In the genomic region with DNA sequence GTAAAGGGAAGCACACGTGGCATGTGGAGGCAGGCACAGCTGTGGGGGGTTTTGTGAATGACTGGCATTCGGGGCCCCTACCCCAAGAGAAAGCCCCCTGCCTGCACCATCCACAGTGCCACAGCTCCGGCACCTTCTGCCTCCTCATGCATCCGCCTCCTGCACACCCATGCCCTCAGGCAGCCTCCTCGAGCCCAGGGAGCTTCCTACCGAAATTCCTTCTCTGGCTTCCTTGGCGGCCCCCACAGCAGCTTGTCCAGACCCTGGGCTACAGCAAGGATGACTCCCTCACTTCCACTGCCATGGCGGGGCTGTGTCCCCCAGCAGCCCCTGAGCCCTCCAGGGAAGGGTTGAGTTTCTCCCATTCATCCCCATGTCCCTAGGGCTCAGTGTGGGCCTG, we compare ENCODE assay signal across 21 cellular contexts.
A peak's percentile ranks its signal among the peaks of the same experiment; 100 is the strongest.
DNase-seq lines count a peak whose midpoint lies in the region; ATAC-seq, FAIRE-seq and TF ChIP-seq lines count a peak whose summit lies in the region.
"Had no signal": no experiment of that assay in that cellular context is flagged by ENCODE, and none has a peak within 500 bp of the region (broad histone marks: within the 10 kb centered on the region; RNA-seq: fewer than 3 reads in every experiment).

No MANE protein-coding gene starts in this region.

- no peak overlapping the region for H4K5ac ChIP-seq in H1 (ENCODE audit: insufficient read length, low read depth, low read length)

- no peak for TF ChIP-seq RAD21 in H1 (IDR thresholded peaks at IDR 0.05 in 1 of 2, conservative IDR thresholded peaks at IDR 0.05 in 1 of 2; ENCODE audit: low read depth in 2 of 2, low read length in 2 of 2)

- no peak overlapping the region for H3K9ac ChIP-seq in H1 (replicated peaks in 1 of 4; ENCODE audit: extremely low read depth in 1 of 4, low read depth in 3 of 4, low read length in 3 of 4)
- H3K9ac ChIP-seq: BLaER1 treated with 17β-estradiol and CSF1 and Interleukin-3, amounts not matched to agents 10 nM and 100 nM had no signal

- H2BK12ac ChIP-seq in H1 (ENCODE audit: low read depth, low read length): no peak overlapping the region

- no peaks in the 10 kb centered on the region for H3K23me2 ChIP-seq in H1 (ENCODE audit: low read depth, low read length)

- POLR2A ChIA-PET in H1 (lab: Charles Lee; ENCODE audit: partially characterized antibody): no interaction called here

- no peak overlapping the region for H3K14ac ChIP-seq in H1 (ENCODE audit: insufficient read length)

- H3K27me3 ChIP-seq in right cardiac atrium (ENCODE audit: control insufficient read depth, insufficient read depth) (no peaks in the 10 kb centered on the region), H1 (replicated peaks in 1 of 4; ENCODE audit: control insufficient read depth in 3 of 4, extremely low read depth in 1 of 4, insufficient read depth in 3 of 4, low read length in 3 of 4) (no peaks in the 10 kb centered on the region)
- H3K27me3 ChIP-seq: BE2C had no signal

- no peak overlapping the region for H3K23ac ChIP-seq in H1 (ENCODE audit: insufficient read length)

- H3K56ac ChIP-seq in H1 (replicated peaks; ENCODE audit: insufficient read length, low read depth, low read length): no peak overlapping the region

- no peak for ATAC-seq in right cardiac atrium
- no peak for ATAC-seq in Right ventricle myocardium superior (ENCODE audit: poor library complexity)
- ATAC-seq in HG03159 (IDR thresholded peaks at IDR 0.05; ENCODE audit: unreplicated experiment): no peak
- ATAC-seq: A549 had no signal

- peak overlapping the region; percentile 63 for H4K8ac ChIP-seq in H1 (ENCODE audit: extremely low read depth, insufficient read depth, low read length)

- intact Hi-C loops in right cardiac atrium (cut with DNase I): no loop called here
- intact Hi-C loops in Right ventricle myocardium superior (cut with DNase I): no loop called here
- intact Hi-C loops in posterior vena cava (cut with DNase I): no loop called here

- H3K27ac ChIP-seq in right cardiac atrium (ENCODE audit: low read length): no peak overlapping the region
- H3K27ac ChIP-seq in H1 (ENCODE audit: low read depth, low read length): no peak overlapping the region
- H3K27ac ChIP-seq: A549; BLaER1 treated with 17β-estradiol and CSF1 and Interleukin-3, amounts not matched to agents 10 nM and 100 nM had no signal

- H3K18ac ChIP-seq in H1 (ENCODE audit: extremely low read depth, low read length): no peak overlapping the region

- H3K4me2 ChIP-seq in H1 (ENCODE audit: insufficient read depth in 1 of 2, low read depth in 2 of 2, low read length in 2 of 2): no peak overlapping the region
- H3K4me2 ChIP-seq: A549 had no signal

- no peak overlapping the region for H2AFZ ChIP-seq in H1 (ENCODE audit: low read length)

- no peak overlapping the region for H2BK5ac ChIP-seq in H1 (ENCODE audit: low read depth, low read length)

- H3K9me3 ChIP-seq in right cardiac atrium (ENCODE audit: control insufficient read depth, low read length) (no peaks in the 10 kb centered on the region), H1 (ENCODE audit: insufficient read depth in 2 of 2, low read depth in 1 of 2, low read length in 1 of 2) (no peaks in the 10 kb centered on the region)
- H3K9me3 ChIP-seq: A549; BE2C; BLaER1 treated with 17β-estradiol and CSF1 and Interleukin-3, amounts not matched to agents 10 nM and 100 nM had no signal

- H3K79me1 ChIP-seq in H1 (ENCODE audit: low read depth, low read length): no peaks in the 10 kb centered on the region

- H2BK15ac ChIP-seq in H1 (ENCODE audit: low read length): no peak overlapping the region

- H3K4ac ChIP-seq in H1 (replicated peaks; ENCODE audit: insufficient read length, low read depth, low read length): no peak overlapping the region

- no peaks in the 10 kb centered on the region for H3K4me1 ChIP-seq in right cardiac atrium (ENCODE audit: control insufficient read depth, insufficient read depth, low read length)
- peaks cover 2 to 14% (median 7%) of the 10 kb centered on the region in 4 experiments; a peak in 5 of 7 replicates for H3K4me1 ChIP-seq in H1 (replicated peaks in 1 of 4; ENCODE audit: control insufficient read depth in 3 of 4, insufficient read depth in 4 of 4, low read length in 3 of 4)
- H3K4me1 ChIP-seq: A549, BE2C had no signal

- no peak overlapping the region for H2AK5ac ChIP-seq in H1 (ENCODE audit: low read depth, low read length)

- TF ChIP-seq CTCF in H1 (IDR thresholded peaks at IDR 0.05; ENCODE audit: control extremely low read depth in 1 of 3, insufficient read depth in 1 of 3, low read depth in 1 of 3, low read length in 3 of 3): no peak

- no peak overlapping the region for H4K91ac ChIP-seq in H1 (replicated peaks; ENCODE audit: insufficient read length, low read length)

- H3K4me3 ChIP-seq in right cardiac atrium (ENCODE audit: low read length): no peak overlapping the region
- H3K4me3 ChIP-seq in H1 (ENCODE audit: extremely low read depth in 1 of 4, insufficient read depth in 2 of 4, low read depth in 3 of 4, low read length in 4 of 4): no peak overlapping the region
- H3K4me3 ChIP-seq: A549; BLaER1 treated with 17β-estradiol and CSF1 and Interleukin-3, amounts not matched to agents 10 nM and 100 nM had no signal

- CTCF ChIA-PET in H1 (lab: Charles Lee; ENCODE audit: partially characterized antibody): interaction anchor here (1.0 to 1.7 kb wide), 5 partner anchors 9 to 177 kb away, joined by 3 read pairs; no protein-coding TSS in a partner anchor

- DNase-seq in right cardiac atrium: peak in 2 of 3 donors; percentile 14 to 34
- DNase-seq in Right ventricle myocardium superior: no peak
- DNase-seq in H1 (ENCODE audit: low read depth in 1 of 2, low spot score in 2 of 2): no peak
- peak; percentile 77 for DNase-seq in posterior vena cava (ENCODE audit: low spot score)
- DNase-seq in activated gamma-delta T cell treated with Interleukin-2 at 50 U/mL for 16 hours: no peak
- DNase-seq: 8988T; ACHN; AML-193; BE2C; CD4-positive, alpha-beta T cell; CD8-positive, alpha-beta memory T cell; DMS53; DMS79 treated with DMSO at 0.1 percent for 48 hours; GOT3; HCEC 1CT had no signal

- WGBS in right cardiac atrium: 55% methylated on average over 8 of the region's 8 CpGs
- WGBS in H1 (ENCODE audit: extremely low coverage in 1 of 2, insufficient coverage in 1 of 2, insufficient read length in 1 of 2, insufficient replicate concordance in 2 of 2, low coverage in 1 of 2, low lambda C conversion rate in 2 of 2, missing lambda C conversion rate in 1 of 2), 2 experiments: 83% methylated on average over 8 of the region's 8 CpGs; no CpG with 5 or more reads in 1 of the 2 experiments

- H3K36me3 ChIP-seq in H1 (ENCODE audit: control insufficient read depth in 2 of 4, insufficient read depth in 4 of 4, low read length in 3 of 4): no peaks in the 10 kb centered on the region
- H3K36me3 ChIP-seq: BE2C; BLaER1 treated with 17β-estradiol and CSF1 and Interleukin-3, amounts not matched to agents 10 nM and 100 nM had no signal

- no peak for TF ChIP-seq EP300 in H1 (IDR thresholded peaks at IDR 0.05; ENCODE audit: borderline replicate concordance in 1 of 2, low read depth in 2 of 2, low read length in 2 of 2)

- no peaks in the 10 kb centered on the region for H3K79me2 ChIP-seq in H1 (ENCODE audit: control insufficient read depth in 1 of 2, insufficient read depth in 2 of 2, low read length in 2 of 2)

- FAIRE-seq in H1 (lab: Jason Lieb, UNC): no peak
- FAIRE-seq: A549, D721Med, G401.6, GM12892 had no signal

- no peak overlapping the region for H2BK120ac ChIP-seq in H1 (replicated peaks; ENCODE audit: low read depth, low read length)

- peaks cover 2 to 12% of the 10 kb centered on the region in 2 experiments for H4K20me1 ChIP-seq in H1 (replicated peaks in 1 of 2; ENCODE audit: control insufficient read depth in 1 of 2, insufficient read depth in 2 of 2, low read length in 2 of 2)

- TF ChIP-seq POLR2A in H1 (IDR thresholded peaks at IDR 0.05; ENCODE audit: control extremely low read depth in 1 of 2, low read depth in 2 of 2, low read length in 2 of 2): no peak

- H2BK20ac ChIP-seq in H1 (ENCODE audit: low read length): no peak overlapping the region

TF ChIP-seq in H1, 55 proteins besides CTCF, POLR2A, EP300 and RAD21:
- TF ChIP-seq, protein P1, sequence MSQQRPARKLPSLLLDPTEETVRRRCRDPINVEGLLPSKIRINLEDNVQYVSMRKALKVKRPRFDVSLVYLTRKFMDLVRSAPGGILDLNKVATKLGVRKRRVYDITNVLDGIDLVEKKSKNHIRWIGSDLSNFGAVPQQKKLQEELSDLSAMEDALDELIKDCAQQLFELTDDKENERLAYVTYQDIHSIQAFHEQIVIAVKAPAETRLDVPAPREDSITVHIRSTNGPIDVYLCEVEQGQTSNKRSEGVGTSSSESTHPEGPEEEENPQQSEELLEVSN (IDR thresholded peaks at IDR 0.05): no peak
- TF ChIP-seq ATF2 (IDR thresholded peaks at IDR 0.05; ENCODE audit: low read length) (no peak), RNF2 (IDR thresholded peaks at IDR 0.05; ENCODE audit: borderline replicate concordance, low read depth, low read length, missing control alignments, poor library complexity, severe bottlenecking) (no peak), CHD2 (IDR thresholded peaks at IDR 0.05; ENCODE audit: low read length) (no peak), SUZ12 (IDR thresholded peaks at IDR 0.05; ENCODE audit: low read length) (no peak), HDAC2 (IDR thresholded peaks at IDR 0.05; ENCODE audit: borderline replicate concordance in 1 of 2, low read depth in 2 of 2, low read length in 2 of 2) (no peak), POLR2AphosphoS5 (IDR thresholded peaks at IDR 0.05; ENCODE audit: low read depth, low read length) (no peak)

Comparison
In these comparisons a context has a peak if more than half of its experiments do, and no peak if none do; other contexts are left out.
1. DNase-seq: peak in right cardiac atrium (2 of 3) and posterior vena cava (single experiment); none in Right ventricle myocardium superior (single experiment), H1 (0 of 2) and activated gamma-delta T cell treated with Interleukin-2 at 50 U/mL for 16 hours (single experiment).